In the genomic region with DNA sequence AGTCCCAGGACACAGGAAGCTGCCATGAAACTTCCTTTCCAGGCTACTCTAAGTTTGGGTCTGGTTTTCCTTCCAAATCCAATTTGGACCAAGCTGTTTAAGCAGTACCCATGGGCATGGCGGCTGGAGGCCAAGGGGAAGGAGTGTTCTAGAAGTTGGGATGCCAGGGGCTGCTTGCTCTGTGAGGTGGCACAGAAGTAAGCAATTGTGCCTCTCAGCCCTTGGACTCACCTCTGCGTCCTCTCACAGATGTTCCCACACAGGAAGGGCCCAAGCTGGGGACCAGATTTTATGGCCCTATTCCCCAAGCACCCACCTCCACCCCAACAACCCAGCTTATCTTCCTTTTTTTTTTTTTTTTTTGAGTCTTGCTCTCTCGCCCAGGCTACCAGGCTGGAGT, we compare ENCODE assay signal across 7 cellular contexts. TPM values are rescaled to one million over a fixed set of nuclear protein-coding genes. Genes with fewer than 3 reads are reported as not detected.
"Had no signal": no experiment of that assay in that cellular context is flagged by ENCODE, and none has a peak within 500 bp of the region (broad histone marks: within the 10 kb centered on the region; RNA-seq: fewer than 3 reads in every experiment).

No MANE protein-coding gene starts in this region.

- DNase-seq: H9, HCEC 1CT, IMR-90, KBM-7 had no signal

- H3K27ac Mint-ChIP-seq: GM23338 had no signal

- H3K4me3 Mint-ChIP-seq: GM23338, H9 had no signal

RNA-seq across cellular contexts. Expression of a gene that starts 47.5 kb away (rescaled TPM):
- total RNA-seq: GM23338, H1, H9, HT1080, IMR-90 had no signal
- polyA plus RNA-seq: GM23338, H1, IMR-90 had no signal
